13 cellular contexts compared by ENCODE assay signal in the genomic region with DNA sequence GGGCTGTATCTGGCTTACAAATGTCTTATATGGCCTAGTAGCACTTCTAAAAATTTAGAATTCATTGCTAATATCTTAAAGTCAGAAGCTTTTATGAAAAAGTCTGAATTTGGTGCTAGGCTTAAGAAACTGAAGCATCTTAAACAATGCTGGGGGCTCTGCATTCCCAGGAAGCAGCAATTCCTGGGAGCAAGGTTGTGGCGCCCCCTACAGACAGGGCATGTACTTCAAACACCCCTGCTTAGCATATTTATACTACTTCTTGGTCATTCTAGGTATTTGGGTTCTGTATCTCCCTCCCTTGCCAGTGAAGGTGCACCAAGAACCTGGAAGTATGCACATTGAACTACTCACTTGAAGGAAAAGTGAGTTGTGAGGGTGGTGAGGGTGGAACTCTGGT.
DNase-seq lines count a peak whose midpoint lies in the region; ATAC-seq, FAIRE-seq and TF ChIP-seq lines count a peak whose summit lies in the region.
"Had no signal": no experiment of that assay in that cellular context is flagged by ENCODE, and none has a peak within 500 bp of the region (broad histone marks: within the 10 kb centered on the region; RNA-seq: fewer than 3 reads in every experiment).

No MANE protein-coding gene starts in this region.

- no peak overlapping the region for H3K27ac Mint-ChIP-seq in activated CD4-positive, alpha-beta T cell treated with anti-CD3 and anti-CD28 coated beads, Interleukin-2, amount 10 ng/mL, durations not matched to agents 24 days and 14 days
- no peak overlapping the region for H3K27ac Mint-ChIP-seq in progenitor cell of endocrine pancreas

- H3K4me1 ChIP-seq in Karpas-422 (ENCODE audit: low read length) (no peaks in the 10 kb centered on the region), K562 (replicated peaks in 1 of 2; ENCODE audit: control insufficient read depth in 2 of 2, insufficient read depth in 2 of 2, low read length in 2 of 2) (no peaks in the 10 kb centered on the region), Peyer's patch (no peaks in the 10 kb centered on the region)
- H3K4me1 ChIP-seq: vagina had no signal

- POLR2A ChIA-PET in K562 (lab: Yijun Ruan, JAX), result no interaction called here

- H3K4me3 ChIP-seq in Karpas-422 (ENCODE audit: low read length) (no peak overlapping the region), K562 (no peak overlapping the region), Peyer's patch (no peak overlapping the region)
- H3K4me3 ChIP-seq: mucosa of descending colon, vagina had no signal

- FAIRE-seq in K562 (lab: Jason Lieb, UNC), result no peak

- no peak for TF ChIP-seq EP300 in K562 (IDR thresholded peaks at IDR 0.05; ENCODE audit: low read length)

- H3K9me2 ChIP-seq in Karpas-422 (replicated peaks; ENCODE audit: insufficient read depth, low read length), result no peaks in the 10 kb centered on the region

- no peaks in the 10 kb centered on the region for H3K9me3 Mint-ChIP-seq in activated CD4-positive, alpha-beta T cell treated with anti-CD3 and anti-CD28 coated beads, Interleukin-2, amount 10 ng/mL, durations not matched to agents 24 days and 14 days
- peaks cover 6% of the 10 kb centered on the region for H3K9me3 Mint-ChIP-seq in progenitor cell of endocrine pancreas (ENCODE audit: low read depth)

- no peak for ATAC-seq in K562
- ATAC-seq in HG03039 (IDR thresholded peaks at IDR 0.05; ENCODE audit: unreplicated experiment), result no peak
- ATAC-seq: activated CD4-positive, CD25-positive, alpha-beta regulatory T cell treated with anti-CD3 and anti-CD28 coated beads, Interleukin-2, amount 50 U/mL, for 24 hours; mucosa of descending colon had no signal

- H3K9me3 ChIP-seq in Karpas-422 (ENCODE audit: low read length) (no peaks in the 10 kb centered on the region), K562 (replicated peaks; ENCODE audit: control insufficient read depth, insufficient read depth, low read depth, low read length) (no peaks in the 10 kb centered on the region), Peyer's patch (no peaks in the 10 kb centered on the region)
- H3K9me3 ChIP-seq: mucosa of descending colon, vagina had no signal

- H3K27me3 ChIP-seq in Karpas-422 (ENCODE audit: low read length) (no peaks in the 10 kb centered on the region), K562 (ENCODE audit: control insufficient read depth in 2 of 2, insufficient read depth in 2 of 2, low read length in 2 of 2) (no peaks in the 10 kb centered on the region), Peyer's patch (no peaks in the 10 kb centered on the region)
- H3K27me3 ChIP-seq: vagina had no signal

- H2AFZ ChIP-seq in Karpas-422 (ENCODE audit: low read length) (no peak overlapping the region), K562 (ENCODE audit: low read depth, low read length) (no peak overlapping the region)

- H3K4me2 ChIP-seq in Karpas-422 (ENCODE audit: low read depth, low read length, poor library complexity, severe bottlenecking), result no peak overlapping the region
- H3K4me2 ChIP-seq in K562 (ENCODE audit: insufficient read depth, low read length), result no peak overlapping the region

- CTCF ChIA-PET in K562 (lab: Yijun Ruan, JAX; ENCODE audit: low intra/inter-chr PET ratio), result no interaction called here

- no peaks in the 10 kb centered on the region for H4K20me1 ChIP-seq in Karpas-422 (ENCODE audit: insufficient read depth, low read depth, low read length)
- no peaks in the 10 kb centered on the region for H4K20me1 ChIP-seq in K562 (replicated peaks; ENCODE audit: control insufficient read depth, insufficient read depth, low read length)

- peak; percentile 56 for DNase-seq in activated CD4-positive, alpha-beta T cell treated with anti-CD3 and anti-CD28 coated beads, Interleukin-2, amount 10 ng/mL, durations not matched to agents 24 days and 14 days
- no peak for DNase-seq in activated CD4-positive, alpha-beta T cell treated with anti-CD3 and anti-CD28 coated beads, Interleukin-2, amount 50 U/mL, for 4 hours
- peak; percentile 51 for DNase-seq in Karpas-422
- peak in 3 of 4 experiments; percentile 5 to 10 (median 7) for DNase-seq in K562 (ENCODE audit: extremely low read depth in 1 of 4, low spot score in 3 of 4)
- no peak for DNase-seq in progenitor cell of endocrine pancreas (ENCODE audit: low spot score, unreplicated experiment)
- DNase-seq in occipital lobe (lab: John Stamatoyannopoulos, UW), result no peak
- no peak for DNase-seq in Peyer's patch
- DNase-seq: activated naive CD4-positive, alpha-beta T cell treated with Interleukin-2 at 50 U/mL for 16 hours; mucosa of descending colon; NCI-H1436 treated with DMSO at 0.1 percent for 48 hours had no signal

- H3K9ac ChIP-seq in Karpas-422 (ENCODE audit: low read length) (no peak overlapping the region), K562 (ENCODE audit: insufficient read depth in 1 of 2, low read depth in 2 of 2, low read length in 2 of 2) (no peak overlapping the region)

- H3K9me1 ChIP-seq in K562 (ENCODE audit: control insufficient read depth, insufficient read depth, low read length), result no peaks in the 10 kb centered on the region

- no peaks in the 10 kb centered on the region for H3K79me2 ChIP-seq in Karpas-422 (ENCODE audit: low read length)
- no peaks in the 10 kb centered on the region for H3K79me2 ChIP-seq in K562 (ENCODE audit: control insufficient read depth, insufficient read depth, low read length)

- H3K4me1 Mint-ChIP-seq in activated CD4-positive, alpha-beta T cell treated with anti-CD3 and anti-CD28 coated beads, Interleukin-2, amount 10 ng/mL, durations not matched to agents 24 days and 14 days, result no peaks in the 10 kb centered on the region
- H3K4me1 Mint-ChIP-seq in progenitor cell of endocrine pancreas (ENCODE audit: low read depth), result no peaks in the 10 kb centered on the region

- H3K36me3 ChIP-seq in Karpas-422 (ENCODE audit: insufficient read depth, low read length), result no peaks in the 10 kb centered on the region
- no peaks in the 10 kb centered on the region for H3K36me3 ChIP-seq in K562 (ENCODE audit: control insufficient read depth, insufficient read depth, low read length)
- H3K36me3 ChIP-seq in Peyer's patch, result no peaks in the 10 kb centered on the region
- H3K36me3 ChIP-seq: vagina had no signal

- no peak for TF ChIP-seq RAD21 in K562 (CRISPR knock-in tag; conservative IDR thresholded peaks at IDR 0.05 in 1 of 2, IDR thresholded peaks at IDR 0.05 in 1 of 2)

- WGBS in K562 (ENCODE audit: insufficient coverage, low coverage, missing lambda C conversion rate), result 0% methylated on average over 1 of the region's 1 CpG

- H3K4me3 Mint-ChIP-seq in activated CD4-positive, alpha-beta T cell treated with anti-CD3 and anti-CD28 coated beads, Interleukin-2, amount 10 ng/mL, durations not matched to agents 24 days and 14 days, result no peak overlapping the region
- no peak overlapping the region for H3K4me3 Mint-ChIP-seq in progenitor cell of endocrine pancreas (ENCODE audit: low read depth)

- H3K36me3 Mint-ChIP-seq in activated CD4-positive, alpha-beta T cell treated with anti-CD3 and anti-CD28 coated beads, Interleukin-2, amount 10 ng/mL, durations not matched to agents 24 days and 14 days (ENCODE audit: low read depth), result no peaks in the 10 kb centered on the region
- H3K36me3 Mint-ChIP-seq in progenitor cell of endocrine pancreas (ENCODE audit: insufficient read depth), result no peaks in the 10 kb centered on the region

- no TSS peak for BruUV-seq in K562 (replicated peaks; lab: Mats Ljungman, UMichigan)

- no peaks in the 10 kb centered on the region for H3K27me3 Mint-ChIP-seq in activated CD4-positive, alpha-beta T cell treated with anti-CD3 and anti-CD28 coated beads, Interleukin-2, amount 10 ng/mL, durations not matched to agents 24 days and 14 days
- H3K27me3 Mint-ChIP-seq in progenitor cell of endocrine pancreas, result peaks cover 27% of the 10 kb centered on the region

- in situ Hi-C loops in K562 (cut with MboI), result no loop called here

- no peak overlapping the region for H3K27ac ChIP-seq in Karpas-422 (ENCODE audit: low read length)
- H3K27ac ChIP-seq in K562 (ENCODE audit: extremely low read depth, low read depth, low read length), result no peak overlapping the region
- no peak overlapping the region for H3K27ac ChIP-seq in Peyer's patch
- H3K27ac ChIP-seq: vagina had no signal

- TF ChIP-seq POLR2A in K562 (conservative IDR thresholded peaks at IDR 0.05) (no peak), Peyer's patch (IDR thresholded peaks at IDR 0.05) (no peak)

- TF ChIP-seq CTCF in K562 (IDR thresholded peaks at IDR 0.05 in 2 of 3, conservative IDR thresholded peaks at IDR 0.05 in 1 of 3; ENCODE audit: insufficient read depth in 2 of 3, low read depth in 1 of 3, low read length in 3 of 3) (peak in 2 of 3 experiments; percentile 12 to 17; a peak in 1 of 6 replicates), progenitor cell of endocrine pancreas (IDR thresholded peaks at IDR 0.05; ENCODE audit: unreplicated experiment) (peak; percentile 17), Peyer's patch (IDR thresholded peaks at IDR 0.05) (no peak)

- intact Hi-C loops in activated CD4-positive, alpha-beta T cell treated with anti-CD3 and anti-CD28 coated beads, Interleukin-2, amount 10 ng/mL, durations not matched to agents 24 days and 14 days (cut with micrococcal nuclease), result no loop called here
- intact Hi-C loops in K562 (cut with micrococcal nuclease), result no loop called here

TF ChIP-seq in K562, 482 proteins besides CTCF, POLR2A, EP300 and RAD21:
- TF ChIP-seq NFIC (IDR thresholded peaks at IDR 0.05), result no peak
- no peak for TF ChIP-seq NR2F6 (CRISPR knock-in tag; IDR thresholded peaks at IDR 0.05)
- no peak for TF ChIP-seq CREB1 (IDR thresholded peaks at IDR 0.05)
- no peak for TF ChIP-seq CREB1 (CRISPR knock-in tag; IDR thresholded peaks at IDR 0.05)
- no peak for TF ChIP-seq XRCC3 (IDR thresholded peaks at IDR 0.05)
- TF ChIP-seq DMBX1 (CRISPR knock-in tag; IDR thresholded peaks at IDR 0.05; ENCODE audit: borderline replicate concordance), result no peak

Comparison
In these comparisons a context has a peak if more than half of its experiments do, and no peak if none do; other contexts are left out.
1. DNase-seq: peak in activated CD4-positive, alpha-beta T cell treated with anti-CD3 and anti-CD28 coated beads, Interleukin-2, amount 10 ng/mL, durations not matched to agents 24 days and 14 days (single experiment), Karpas-422 (single experiment) and K562 (3 of 4); none in activated CD4-positive, alpha-beta T cell treated with anti-CD3 and anti-CD28 coated beads, Interleukin-2, amount 50 U/mL, for 4 hours (0 of 2), progenitor cell of endocrine pancreas (single experiment), occipital lobe (single experiment) and Peyer's patch (0 of 3).
2. CTCF ChIP-seq: peak in K562 (2 of 3) and progenitor cell of endocrine pancreas (single experiment); none in Peyer's patch (0 of 6).